Comparison of ENCODE assay signal across 1 cellular context in the genomic region with DNA sequence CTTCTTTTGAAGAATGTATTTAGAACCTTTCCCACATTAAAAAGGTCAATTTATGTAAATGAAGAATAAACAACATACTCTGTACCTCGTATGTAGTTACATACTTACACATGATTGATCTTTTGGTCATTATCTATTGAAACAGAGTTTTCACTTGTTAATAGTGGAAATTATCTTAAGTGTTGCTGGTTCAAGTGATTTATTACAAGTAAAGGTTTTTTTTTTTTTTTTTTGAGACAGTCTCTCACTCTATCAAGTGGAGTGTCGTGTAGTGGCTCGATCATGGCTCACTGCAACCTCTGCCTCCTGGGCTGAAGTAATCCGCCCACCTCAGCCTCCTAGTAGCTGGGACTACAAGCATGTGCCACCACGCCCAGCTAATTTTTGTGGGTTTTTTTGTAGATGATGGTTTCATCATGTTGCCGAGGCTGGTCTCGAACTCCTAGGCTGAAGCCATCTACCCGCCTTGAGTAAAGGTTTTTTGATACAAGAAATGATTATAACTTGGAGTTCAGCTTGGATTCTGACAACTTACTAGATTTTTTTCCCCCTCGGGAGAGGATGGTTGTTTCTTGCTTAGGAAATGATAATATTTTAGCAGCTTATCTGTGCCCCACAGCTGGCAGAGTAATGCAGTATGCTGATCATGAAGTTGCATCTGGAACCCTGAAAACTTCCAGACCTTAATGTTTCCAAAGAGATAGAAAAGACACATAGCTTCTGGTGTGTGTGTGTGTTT.
TF ChIP-seq lines count a peak whose summit lies in the region.

No MANE protein-coding gene starts in this region.

TF ChIP-seq in K562, 482 proteins besides CTCF, POLR2A, EP300 and RAD21 (continued from another document and continues in another):
- TF ChIP-seq, protein P1, sequence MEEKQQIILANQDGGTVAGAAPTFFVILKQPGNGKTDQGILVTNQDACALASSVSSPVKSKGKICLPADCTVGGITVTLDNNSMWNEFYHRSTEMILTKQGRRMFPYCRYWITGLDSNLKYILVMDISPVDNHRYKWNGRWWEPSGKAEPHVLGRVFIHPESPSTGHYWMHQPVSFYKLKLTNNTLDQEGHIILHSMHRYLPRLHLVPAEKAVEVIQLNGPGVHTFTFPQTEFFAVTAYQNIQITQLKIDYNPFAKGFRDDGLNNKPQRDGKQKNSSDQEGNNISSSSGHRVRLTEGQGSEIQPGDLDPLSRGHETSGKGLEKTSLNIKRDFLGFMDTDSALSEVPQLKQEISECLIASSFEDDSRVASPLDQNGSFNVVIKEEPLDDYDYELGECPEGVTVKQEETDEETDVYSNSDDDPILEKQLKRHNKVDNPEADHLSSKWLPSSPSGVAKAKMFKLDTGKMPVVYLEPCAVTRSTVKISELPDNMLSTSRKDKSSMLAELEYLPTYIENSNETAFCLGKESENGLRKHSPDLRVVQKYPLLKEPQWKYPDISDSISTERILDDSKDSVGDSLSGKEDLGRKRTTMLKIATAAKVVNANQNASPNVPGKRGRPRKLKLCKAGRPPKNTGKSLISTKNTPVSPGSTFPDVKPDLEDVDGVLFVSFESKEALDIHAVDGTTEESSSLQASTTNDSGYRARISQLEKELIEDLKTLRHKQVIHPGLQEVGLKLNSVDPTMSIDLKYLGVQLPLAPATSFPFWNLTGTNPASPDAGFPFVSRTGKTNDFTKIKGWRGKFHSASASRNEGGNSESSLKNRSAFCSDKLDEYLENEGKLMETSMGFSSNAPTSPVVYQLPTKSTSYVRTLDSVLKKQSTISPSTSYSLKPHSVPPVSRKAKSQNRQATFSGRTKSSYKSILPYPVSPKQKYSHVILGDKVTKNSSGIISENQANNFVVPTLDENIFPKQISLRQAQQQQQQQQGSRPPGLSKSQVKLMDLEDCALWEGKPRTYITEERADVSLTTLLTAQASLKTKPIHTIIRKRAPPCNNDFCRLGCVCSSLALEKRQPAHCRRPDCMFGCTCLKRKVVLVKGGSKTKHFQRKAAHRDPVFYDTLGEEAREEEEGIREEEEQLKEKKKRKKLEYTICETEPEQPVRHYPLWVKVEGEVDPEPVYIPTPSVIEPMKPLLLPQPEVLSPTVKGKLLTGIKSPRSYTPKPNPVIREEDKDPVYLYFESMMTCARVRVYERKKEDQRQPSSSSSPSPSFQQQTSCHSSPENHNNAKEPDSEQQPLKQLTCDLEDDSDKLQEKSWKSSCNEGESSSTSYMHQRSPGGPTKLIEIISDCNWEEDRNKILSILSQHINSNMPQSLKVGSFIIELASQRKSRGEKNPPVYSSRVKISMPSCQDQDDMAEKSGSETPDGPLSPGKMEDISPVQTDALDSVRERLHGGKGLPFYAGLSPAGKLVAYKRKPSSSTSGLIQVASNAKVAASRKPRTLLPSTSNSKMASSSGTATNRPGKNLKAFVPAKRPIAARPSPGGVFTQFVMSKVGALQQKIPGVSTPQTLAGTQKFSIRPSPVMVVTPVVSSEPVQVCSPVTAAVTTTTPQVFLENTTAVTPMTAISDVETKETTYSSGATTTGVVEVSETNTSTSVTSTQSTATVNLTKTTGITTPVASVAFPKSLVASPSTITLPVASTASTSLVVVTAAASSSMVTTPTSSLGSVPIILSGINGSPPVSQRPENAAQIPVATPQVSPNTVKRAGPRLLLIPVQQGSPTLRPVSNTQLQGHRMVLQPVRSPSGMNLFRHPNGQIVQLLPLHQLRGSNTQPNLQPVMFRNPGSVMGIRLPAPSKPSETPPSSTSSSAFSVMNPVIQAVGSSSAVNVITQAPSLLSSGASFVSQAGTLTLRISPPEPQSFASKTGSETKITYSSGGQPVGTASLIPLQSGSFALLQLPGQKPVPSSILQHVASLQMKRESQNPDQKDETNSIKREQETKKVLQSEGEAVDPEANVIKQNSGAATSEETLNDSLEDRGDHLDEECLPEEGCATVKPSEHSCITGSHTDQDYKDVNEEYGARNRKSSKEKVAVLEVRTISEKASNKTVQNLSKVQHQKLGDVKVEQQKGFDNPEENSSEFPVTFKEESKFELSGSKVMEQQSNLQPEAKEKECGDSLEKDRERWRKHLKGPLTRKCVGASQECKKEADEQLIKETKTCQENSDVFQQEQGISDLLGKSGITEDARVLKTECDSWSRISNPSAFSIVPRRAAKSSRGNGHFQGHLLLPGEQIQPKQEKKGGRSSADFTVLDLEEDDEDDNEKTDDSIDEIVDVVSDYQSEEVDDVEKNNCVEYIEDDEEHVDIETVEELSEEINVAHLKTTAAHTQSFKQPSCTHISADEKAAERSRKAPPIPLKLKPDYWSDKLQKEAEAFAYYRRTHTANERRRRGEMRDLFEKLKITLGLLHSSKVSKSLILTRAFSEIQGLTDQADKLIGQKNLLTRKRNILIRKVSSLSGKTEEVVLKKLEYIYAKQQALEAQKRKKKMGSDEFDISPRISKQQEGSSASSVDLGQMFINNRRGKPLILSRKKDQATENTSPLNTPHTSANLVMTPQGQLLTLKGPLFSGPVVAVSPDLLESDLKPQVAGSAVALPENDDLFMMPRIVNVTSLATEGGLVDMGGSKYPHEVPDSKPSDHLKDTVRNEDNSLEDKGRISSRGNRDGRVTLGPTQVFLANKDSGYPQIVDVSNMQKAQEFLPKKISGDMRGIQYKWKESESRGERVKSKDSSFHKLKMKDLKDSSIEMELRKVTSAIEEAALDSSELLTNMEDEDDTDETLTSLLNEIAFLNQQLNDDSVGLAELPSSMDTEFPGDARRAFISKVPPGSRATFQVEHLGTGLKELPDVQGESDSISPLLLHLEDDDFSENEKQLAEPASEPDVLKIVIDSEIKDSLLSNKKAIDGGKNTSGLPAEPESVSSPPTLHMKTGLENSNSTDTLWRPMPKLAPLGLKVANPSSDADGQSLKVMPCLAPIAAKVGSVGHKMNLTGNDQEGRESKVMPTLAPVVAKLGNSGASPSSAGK (IDR thresholded peaks at IDR 0.05): peak; percentile 20; the same call in 1 of the 2 replicates
- TF ChIP-seq, protein P2, sequence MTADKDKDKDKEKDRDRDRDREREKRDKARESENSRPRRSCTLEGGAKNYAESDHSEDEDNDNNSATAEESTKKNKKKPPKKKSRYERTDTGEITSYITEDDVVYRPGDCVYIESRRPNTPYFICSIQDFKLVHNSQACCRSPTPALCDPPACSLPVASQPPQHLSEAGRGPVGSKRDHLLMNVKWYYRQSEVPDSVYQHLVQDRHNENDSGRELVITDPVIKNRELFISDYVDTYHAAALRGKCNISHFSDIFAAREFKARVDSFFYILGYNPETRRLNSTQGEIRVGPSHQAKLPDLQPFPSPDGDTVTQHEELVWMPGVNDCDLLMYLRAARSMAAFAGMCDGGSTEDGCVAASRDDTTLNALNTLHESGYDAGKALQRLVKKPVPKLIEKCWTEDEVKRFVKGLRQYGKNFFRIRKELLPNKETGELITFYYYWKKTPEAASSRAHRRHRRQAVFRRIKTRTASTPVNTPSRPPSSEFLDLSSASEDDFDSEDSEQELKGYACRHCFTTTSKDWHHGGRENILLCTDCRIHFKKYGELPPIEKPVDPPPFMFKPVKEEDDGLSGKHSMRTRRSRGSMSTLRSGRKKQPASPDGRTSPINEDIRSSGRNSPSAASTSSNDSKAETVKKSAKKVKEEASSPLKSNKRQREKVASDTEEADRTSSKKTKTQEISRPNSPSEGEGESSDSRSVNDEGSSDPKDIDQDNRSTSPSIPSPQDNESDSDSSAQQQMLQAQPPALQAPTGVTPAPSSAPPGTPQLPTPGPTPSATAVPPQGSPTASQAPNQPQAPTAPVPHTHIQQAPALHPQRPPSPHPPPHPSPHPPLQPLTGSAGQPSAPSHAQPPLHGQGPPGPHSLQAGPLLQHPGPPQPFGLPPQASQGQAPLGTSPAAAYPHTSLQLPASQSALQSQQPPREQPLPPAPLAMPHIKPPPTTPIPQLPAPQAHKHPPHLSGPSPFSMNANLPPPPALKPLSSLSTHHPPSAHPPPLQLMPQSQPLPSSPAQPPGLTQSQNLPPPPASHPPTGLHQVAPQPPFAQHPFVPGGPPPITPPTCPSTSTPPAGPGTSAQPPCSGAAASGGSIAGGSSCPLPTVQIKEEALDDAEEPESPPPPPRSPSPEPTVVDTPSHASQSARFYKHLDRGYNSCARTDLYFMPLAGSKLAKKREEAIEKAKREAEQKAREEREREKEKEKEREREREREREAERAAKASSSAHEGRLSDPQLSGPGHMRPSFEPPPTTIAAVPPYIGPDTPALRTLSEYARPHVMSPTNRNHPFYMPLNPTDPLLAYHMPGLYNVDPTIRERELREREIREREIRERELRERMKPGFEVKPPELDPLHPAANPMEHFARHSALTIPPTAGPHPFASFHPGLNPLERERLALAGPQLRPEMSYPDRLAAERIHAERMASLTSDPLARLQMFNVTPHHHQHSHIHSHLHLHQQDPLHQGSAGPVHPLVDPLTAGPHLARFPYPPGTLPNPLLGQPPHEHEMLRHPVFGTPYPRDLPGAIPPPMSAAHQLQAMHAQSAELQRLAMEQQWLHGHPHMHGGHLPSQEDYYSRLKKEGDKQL (CRISPR knock-in tag; IDR thresholded peaks at IDR 0.05; ENCODE audit: borderline replicate concordance): no peak
- TF ChIP-seq SMARCA4 (IDR thresholded peaks at IDR 0.05) (peak; percentile 94), DPF2 (IDR thresholded peaks at IDR 0.05) (peak; percentile 95), NFRKB (IDR thresholded peaks at IDR 0.05; ENCODE audit: low read depth) (no peak), BRD9 (IDR thresholded peaks at IDR 0.05; ENCODE audit: low read depth, partially characterized antibody) (no peak), ZNF79 (CRISPR knock-in tag; IDR thresholded peaks at IDR 0.05; ENCODE audit: low read depth) (no peak), ZNF699 (CRISPR knock-in tag; IDR thresholded peaks at IDR 0.05; ENCODE audit: insufficient replicate concordance) (no peak), ZNF589 (CRISPR knock-in tag; IDR thresholded peaks at IDR 0.05; ENCODE audit: low read depth) (0 out of 2 replicates have a peak, but pooled peaks have one; percentile 73), EGR1 (conservative IDR thresholded peaks at IDR 0.05) (peak; percentile 59; the same call in 1 of the 2 replicates), CCNT2 (IDR thresholded peaks at IDR 0.05; ENCODE audit: borderline replicate concordance, extremely low read depth, insufficient read length, low read depth, low read length) (peak; percentile 74), HDAC3 (IDR thresholded peaks at IDR 0.05; ENCODE audit: borderline replicate concordance, partially characterized antibody) (peak; percentile 82), BMI1 (IDR thresholded peaks at IDR 0.05; ENCODE audit: low read length) (no peak), CCAR2 (IDR thresholded peaks at IDR 0.05; ENCODE audit: low read depth, low read length) (no peak), MTA2 (IDR thresholded peaks at IDR 0.05; ENCODE audit: low read depth) (peak; percentile 94), CEBPB (tag; IDR thresholded peaks at IDR 0.05) (peak; percentile 53; the same call in 1 of the 2 replicates)
- TF ChIP-seq, protein P3, sequence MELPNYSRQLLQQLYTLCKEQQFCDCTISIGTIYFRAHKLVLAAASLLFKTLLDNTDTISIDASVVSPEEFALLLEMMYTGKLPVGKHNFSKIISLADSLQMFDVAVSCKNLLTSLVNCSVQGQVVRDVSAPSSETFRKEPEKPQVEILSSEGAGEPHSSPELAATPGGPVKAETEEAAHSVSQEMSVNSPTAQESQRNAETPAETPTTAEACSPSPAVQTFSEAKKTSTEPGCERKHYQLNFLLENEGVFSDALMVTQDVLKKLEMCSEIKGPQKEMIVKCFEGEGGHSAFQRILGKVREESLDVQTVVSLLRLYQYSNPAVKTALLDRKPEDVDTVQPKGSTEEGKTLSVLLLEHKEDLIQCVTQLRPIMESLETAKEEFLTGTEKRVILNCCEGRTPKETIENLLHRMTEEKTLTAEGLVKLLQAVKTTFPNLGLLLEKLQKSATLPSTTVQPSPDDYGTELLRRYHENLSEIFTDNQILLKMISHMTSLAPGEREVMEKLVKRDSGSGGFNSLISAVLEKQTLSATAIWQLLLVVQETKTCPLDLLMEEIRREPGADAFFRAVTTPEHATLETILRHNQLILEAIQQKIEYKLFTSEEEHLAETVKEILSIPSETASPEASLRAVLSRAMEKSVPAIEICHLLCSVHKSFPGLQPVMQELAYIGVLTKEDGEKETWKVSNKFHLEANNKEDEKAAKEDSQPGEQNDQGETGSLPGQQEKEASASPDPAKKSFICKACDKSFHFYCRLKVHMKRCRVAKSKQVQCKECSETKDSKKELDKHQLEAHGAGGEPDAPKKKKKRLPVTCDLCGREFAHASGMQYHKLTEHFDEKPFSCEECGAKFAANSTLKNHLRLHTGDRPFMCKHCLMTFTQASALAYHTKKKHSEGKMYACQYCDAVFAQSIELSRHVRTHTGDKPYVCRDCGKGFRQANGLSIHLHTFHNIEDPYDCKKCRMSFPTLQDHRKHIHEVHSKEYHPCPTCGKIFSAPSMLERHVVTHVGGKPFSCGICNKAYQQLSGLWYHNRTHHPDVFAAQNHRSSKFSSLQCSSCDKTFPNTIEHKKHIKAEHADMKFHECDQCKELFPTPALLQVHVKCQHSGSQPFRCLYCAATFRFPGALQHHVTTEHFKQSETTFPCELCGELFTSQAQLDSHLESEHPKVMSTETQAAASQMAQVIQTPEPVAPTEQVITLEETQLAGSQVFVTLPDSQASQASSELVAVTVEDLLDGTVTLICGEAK (IDR thresholded peaks at IDR 0.05): peak; percentile 29; the same call in 1 of the 2 replicates
- TF ChIP-seq, protein P3 (CRISPR knock-in tag; IDR thresholded peaks at IDR 0.05): no peak
- TF ChIP-seq, protein P4, sequence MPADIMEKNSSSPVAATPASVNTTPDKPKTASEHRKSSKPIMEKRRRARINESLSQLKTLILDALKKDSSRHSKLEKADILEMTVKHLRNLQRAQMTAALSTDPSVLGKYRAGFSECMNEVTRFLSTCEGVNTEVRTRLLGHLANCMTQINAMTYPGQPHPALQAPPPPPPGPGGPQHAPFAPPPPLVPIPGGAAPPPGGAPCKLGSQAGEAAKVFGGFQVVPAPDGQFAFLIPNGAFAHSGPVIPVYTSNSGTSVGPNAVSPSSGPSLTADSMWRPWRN (IDR thresholded peaks at IDR 0.05; ENCODE audit: low read depth): no peak
- TF ChIP-seq, protein P5, sequence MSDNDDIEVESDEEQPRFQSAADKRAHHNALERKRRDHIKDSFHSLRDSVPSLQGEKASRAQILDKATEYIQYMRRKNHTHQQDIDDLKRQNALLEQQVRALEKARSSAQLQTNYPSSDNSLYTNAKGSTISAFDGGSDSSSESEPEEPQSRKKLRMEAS (CRISPR knock-in tag; IDR thresholded peaks at IDR 0.05): 0 out of 2 replicates have a peak, but pooled peaks have one; percentile 19
